8 cellular contexts compared by ENCODE assay signal in genomic region chr18:76518543-76519155, GRCh38. TPM values are rescaled to one million over a fixed set of nuclear protein-coding genes. Genes with fewer than 3 reads are reported as not detected.
A peak's percentile ranks its signal among the peaks of the same experiment; 100 is the strongest.
DNase-seq lines count a peak whose midpoint lies in the region; FAIRE-seq and TF ChIP-seq lines count a peak whose summit lies in the region.

No MANE protein-coding gene starts in this region.

- H3K79me1 ChIP-seq in H1 (ENCODE audit: low read depth, low read length) = no peaks in the 10 kb centered on the region

- peak overlapping the region; percentile 35; the same call in 1 of the 2 replicates for H2BK12ac ChIP-seq in H1 (ENCODE audit: low read depth, low read length)

- H2AK5ac ChIP-seq in H1 (ENCODE audit: low read depth, low read length) = no peak overlapping the region

- no peak overlapping the region for H3K23ac ChIP-seq in H1 (ENCODE audit: insufficient read length)

- H4K8ac ChIP-seq in H1 (ENCODE audit: extremely low read depth, insufficient read depth, low read length) = no peak overlapping the region

- no peak overlapping the region for H3K4ac ChIP-seq in H1 (replicated peaks; ENCODE audit: insufficient read length, low read depth, low read length)

- H2BK20ac ChIP-seq in H1 (ENCODE audit: low read length) = no peak overlapping the region

- POLR2A ChIA-PET in H1 (lab: Charles Lee; ENCODE audit: partially characterized antibody) = interaction anchor here (0.6 to 2.3 kb wide), 10 partner anchors 9 to 1798 kb away, joined by 3 to 13 read pairs (median 4); partner anchors contain the start of gene ZNF516

- H3K9ac ChIP-seq in H1 (replicated peaks in 1 of 4; ENCODE audit: extremely low read depth in 1 of 4, low read depth in 3 of 4, low read length in 3 of 4) = peak overlapping the region in 2 of 4 experiments; percentile 28 to 65; a peak in 2 of 7 replicates

- peak in 1 of 2 experiments; percentile 68; a peak in 2 of 3 replicates for TF ChIP-seq POLR2A in H1 (IDR thresholded peaks at IDR 0.05; ENCODE audit: control extremely low read depth in 1 of 2, low read depth in 2 of 2, low read length in 2 of 2)

- H2AFZ ChIP-seq in H1 (ENCODE audit: low read length) = peak overlapping the region; percentile 70; the same call in 1 of the 2 replicates

- peaks cover 5% of the 10 kb centered on the region for H3K23me2 ChIP-seq in H1 (ENCODE audit: low read depth, low read length)

- peak overlapping the region; percentile 48 for H3K4me3 ChIP-seq in GM06990 (replicated peaks; ENCODE audit: low read depth, low read length)
- peak overlapping the region; percentile 42 to 61 (median 51); a peak in 6 of 8 replicates for H3K4me3 ChIP-seq in H1 (ENCODE audit: extremely low read depth in 1 of 4, insufficient read depth in 2 of 4, low read depth in 3 of 4, low read length in 4 of 4)
- H3K4me3 ChIP-seq in muscle layer of duodenum (ENCODE audit: low read depth in 1 of 2, low read length in 2 of 2) = peak overlapping the region; percentile 46 to 55

- H3K56ac ChIP-seq in H1 (replicated peaks; ENCODE audit: insufficient read length, low read depth, low read length) = no peak overlapping the region

- no peaks in the 10 kb centered on the region for H3K36me3 ChIP-seq in GM06990 (ENCODE audit: control insufficient read depth, insufficient read depth, low read length)
- H3K36me3 ChIP-seq in H1 (ENCODE audit: control insufficient read depth in 2 of 4, insufficient read depth in 4 of 4, low read length in 3 of 4) = no peaks in the 10 kb centered on the region
- H3K36me3 ChIP-seq in muscle layer of duodenum (ENCODE audit: control insufficient read depth in 1 of 2, insufficient read depth in 2 of 2, low read length in 2 of 2) = no peaks in the 10 kb centered on the region

- H4K20me1 ChIP-seq in H1 (replicated peaks in 1 of 2; ENCODE audit: control insufficient read depth in 1 of 2, insufficient read depth in 2 of 2, low read length in 2 of 2) = no peaks in the 10 kb centered on the region

- no peak overlapping the region for H4K5ac ChIP-seq in H1 (ENCODE audit: insufficient read length, low read depth, low read length)

- peak overlapping the region; percentile 9; the same call in 1 of the 2 replicates for H2BK5ac ChIP-seq in H1 (ENCODE audit: low read depth, low read length)

- H3K9me3 ChIP-seq in H1 (ENCODE audit: insufficient read depth in 2 of 2, low read depth in 1 of 2, low read length in 1 of 2) (no peaks in the 10 kb centered on the region), muscle layer of duodenum (ENCODE audit: control insufficient read depth in 1 of 2, low read length in 2 of 2) (no peaks in the 10 kb centered on the region)

- H3K27ac ChIP-seq in H1 (ENCODE audit: low read depth, low read length) (no peak overlapping the region), muscle layer of duodenum (ENCODE audit: low read length) (peak overlapping the region; percentile 80)

- H3K4me1 ChIP-seq in H1 (replicated peaks in 1 of 4; ENCODE audit: control insufficient read depth in 3 of 4, insufficient read depth in 4 of 4, low read length in 3 of 4) (peaks cover 3 to 11% (median 6%) of the 10 kb centered on the region in 4 experiments; a peak in 5 of 7 replicates), muscle layer of duodenum (ENCODE audit: control insufficient read depth in 1 of 2, insufficient read depth in 2 of 2, low read length in 2 of 2) (peaks cover 0 to 6% of the 10 kb centered on the region in 2 donors)

- H3K79me2 ChIP-seq in H1 (ENCODE audit: control insufficient read depth in 1 of 2, insufficient read depth in 2 of 2, low read length in 2 of 2) = no peaks in the 10 kb centered on the region

- H3K4me2 ChIP-seq in H1 (ENCODE audit: insufficient read depth in 1 of 2, low read depth in 2 of 2, low read length in 2 of 2) = peak overlapping the region; percentile 70 to 96

- no peaks in the 10 kb centered on the region for H3K27me3 ChIP-seq in GM06990 (replicated peaks; ENCODE audit: control insufficient read depth, insufficient read depth, low read length)
- H3K27me3 ChIP-seq in H1 (replicated peaks in 1 of 4; ENCODE audit: control insufficient read depth in 3 of 4, extremely low read depth in 1 of 4, insufficient read depth in 3 of 4, low read length in 3 of 4) = peaks cover 0 to 3% (median 0%) of the 10 kb centered on the region in 4 experiments; a peak in 2 of 7 replicates
- H3K27me3 ChIP-seq in muscle layer of duodenum (ENCODE audit: low read depth, low read length) = no peaks in the 10 kb centered on the region

- 5% methylated on average over 23 of the region's 23 CpGs; no CpG with 5 or more reads in 1 of the 2 experiments for WGBS in H1 (ENCODE audit: extremely low coverage in 1 of 2, insufficient coverage in 1 of 2, insufficient read length in 1 of 2, insufficient replicate concordance in 2 of 2, low coverage in 1 of 2, low lambda C conversion rate in 2 of 2, missing lambda C conversion rate in 1 of 2), 2 experiments

- peak overlapping the region; percentile 62; the same call in 1 of the 2 replicates for H3K18ac ChIP-seq in H1 (ENCODE audit: extremely low read depth, low read length)

- FAIRE-seq in H1 (lab: Jason Lieb, UNC) = peak; percentile 39

- H3K14ac ChIP-seq in H1 (ENCODE audit: insufficient read length) = no peak overlapping the region

- no peak overlapping the region for H2BK120ac ChIP-seq in H1 (replicated peaks; ENCODE audit: low read depth, low read length)

- TF ChIP-seq CTCF in GM06990 (IDR thresholded peaks at IDR 0.05; ENCODE audit: insufficient read depth, low read length, poor library complexity, severe bottlenecking) = no peak
- no peak for TF ChIP-seq CTCF in H1 (IDR thresholded peaks at IDR 0.05; ENCODE audit: control extremely low read depth in 1 of 3, insufficient read depth in 1 of 3, low read depth in 1 of 3, low read length in 3 of 3)

- TF ChIP-seq EP300 in H1 (IDR thresholded peaks at IDR 0.05; ENCODE audit: borderline replicate concordance in 1 of 2, low read depth in 2 of 2, low read length in 2 of 2) = no peak

- H2BK15ac ChIP-seq in H1 (ENCODE audit: low read length) = no peak overlapping the region

- no peak for TF ChIP-seq RAD21 in H1 (IDR thresholded peaks at IDR 0.05 in 1 of 2, conservative IDR thresholded peaks at IDR 0.05 in 1 of 2; ENCODE audit: low read depth in 2 of 2, low read length in 2 of 2)

- H4K91ac ChIP-seq in H1 (replicated peaks; ENCODE audit: insufficient read length, low read length) = no peak overlapping the region

- CTCF ChIA-PET in H1 (lab: Charles Lee; ENCODE audit: partially characterized antibody) = interaction anchor here (0.7 to 4.1 kb wide), 8 partner anchors 10 to 180 kb away, joined by 3 to 9 read pairs (median 4); no protein-coding TSS in a partner anchor

- DNase-seq in GM06990 (ENCODE audit: extremely low read depth, insufficient read length) = peak; percentile 41
- DNase-seq in NCI-H2107 (lab: John Stamatoyannopoulos, UW) = peak; percentile 54
- peak in 1 of 2 experiments; percentile 68 for DNase-seq in H1 (ENCODE audit: low read depth in 1 of 2, low spot score in 2 of 2)
- no peak for DNase-seq in DMS114 treated with DMSO at 0.1 percent for 48 hours (lab: John Stamatoyannopoulos, UW; ENCODE audit: unreplicated experiment)
- DNase-seq in NCI-H2171 treated with DMSO at 0.1 percent for 48 hours (lab: John Stamatoyannopoulos, UW) = no peak
- DNase-seq in SW480 (ENCODE audit: low spot score) = no peak
- DNase-seq in DMS 273 treated with DMSO at 0.1 percent for 48 hours (lab: John Stamatoyannopoulos, UW) = no peak

TF ChIP-seq in H1, 55 proteins besides CTCF, POLR2A, EP300 and RAD21 (continues in another document):
- TF ChIP-seq TAF1 (IDR thresholded peaks at IDR 0.05; ENCODE audit: low read depth, low read length) = peak; percentile 55
- TF ChIP-seq HDAC2 (IDR thresholded peaks at IDR 0.05; ENCODE audit: borderline replicate concordance in 1 of 2, low read depth in 2 of 2, low read length in 2 of 2) = no peak
- TF ChIP-seq SIX5 (IDR thresholded peaks at IDR 0.05; ENCODE audit: low read depth, low read length) = no peak
- peak; percentile 47; the same call in 1 of the 2 replicates for TF ChIP-seq POLR2AphosphoS5 (IDR thresholded peaks at IDR 0.05; ENCODE audit: low read depth, low read length)
- TF ChIP-seq KDM1A (IDR thresholded peaks at IDR 0.05; ENCODE audit: borderline replicate concordance, low read length) = no peak

RNA-seq across cellular contexts. Expression of gene ZNF516, which starts 23.6 kb away (rescaled TPM):
- 16.5 and 17.0 TPM in 2 replicates for total RNA-seq in H1 (2021; fragmentation: NEBNext Ultra II Directional; extraction: Animal tissue kit (Norgen Biotek cat#: 25700))
- polyA plus RNA-seq in H1 (2011; rRNA removed) = 7.3 and 9.2 TPM in 2 replicates
- 9.3 TPM for polyA plus RNA-seq in H1 (2011; cell fraction: cytosol; rRNA removed)
- polyA plus RNA-seq in H1 (2011; cell fraction: nucleus; rRNA removed) = 15.7 TPM
- 8.0 to 13.2 TPM (median 9.8 TPM) in 4 replicates for polyA plus RNA-seq in H1 (2012, experiment 1 of 2)
- polyA plus RNA-seq in H1 (2012, experiment 2 of 2) = 3.3 TPM
- 4.8 TPM for polyA plus RNA-seq in H1 (2013, experiment 1 of 2)
- polyA plus RNA-seq in H1 (2013, experiment 2 of 2) = 4.1 TPM
- polyA minus RNA-seq in H1 (2011; rRNA and poly(A)+ RNA removed) = 13.4 and 18.4 TPM in 2 replicates
- polyA minus RNA-seq in H1 (2011; cell fraction: cytosol; rRNA and poly(A)+ RNA removed) = 14.1 TPM
- polyA minus RNA-seq in H1 (2011; cell fraction: nucleus; rRNA and poly(A)+ RNA removed) = 25.4 TPM

Comparison
In these comparisons a context has a peak if more than half of its experiments do, and no peak if none do; other contexts are left out.
1. DNase-seq: peak in GM06990 (single experiment) and NCI-H2107 (single experiment); none in DMS114 treated with DMSO at 0.1 percent for 48 hours (single experiment), NCI-H2171 treated with DMSO at 0.1 percent for 48 hours (single experiment), SW480 (single experiment) and DMS 273 treated with DMSO at 0.1 percent for 48 hours (single experiment).
2. Peak in every context shown above with its lines, with median percentiles within 50 percentile points of each other: H3K4me3 ChIP-seq.